20 cellular contexts compared by ENCODE assay signal in genomic region chr11:69926376-69927050, GRCh38.
A peak's percentile ranks its signal among the peaks of the same experiment; 100 is the strongest.
DNase-seq lines count a peak whose midpoint lies in the region; ATAC-seq and TF ChIP-seq lines count a peak whose summit lies in the region.
"Had no signal": no experiment of that assay in that cellular context is flagged by ENCODE, and none has a peak within 500 bp of the region (broad histone marks: within the 10 kb centered on the region; RNA-seq: fewer than 3 reads in every experiment).

No MANE protein-coding gene starts in this region.

- H3K36me3 ChIP-seq in mesodermal cell (ENCODE audit: control insufficient read depth, insufficient read depth, low read length) (no peaks in the 10 kb centered on the region), MG63 (no peaks in the 10 kb centered on the region)

- POLR2A ChIA-PET in WTC11 (lab: Charles Lee), result no interaction called here

- H3K27ac ChIP-seq in mesodermal cell (ENCODE audit: low read depth, low read length, severe bottlenecking), result peak overlapping the region; percentile 82
- H3K27ac ChIP-seq: HL-60, KMS-11, PC-9 had no signal

- peaks cover 3% of the 10 kb centered on the region for H3K9me3 ChIP-seq in mesodermal cell (ENCODE audit: control insufficient read depth, low read length)
- H3K9me3 ChIP-seq in MG63, result no peaks in the 10 kb centered on the region

- H3K4me1 Mint-ChIP-seq in activated naive CD4-positive, alpha-beta T cell treated with anti-CD3 and anti-CD28 coated beads, Interleukin-2, amount 10 ng/mL, durations not matched to agents 7 days and 5 days, result peaks cover 4% of the 10 kb centered on the region
- H3K4me1 Mint-ChIP-seq in WTC11, result no peaks in the 10 kb centered on the region

- H3K4me3 ChIP-seq in mesodermal cell (ENCODE audit: extremely low read depth, insufficient read depth, low read length, poor library complexity, severe bottlenecking) (no peak overlapping the region), MG63 (no peak overlapping the region)
- H3K4me3 ChIP-seq: GM12878, PC-9 had no signal

- H3K4me1 ChIP-seq in mesodermal cell (ENCODE audit: control insufficient read depth, insufficient read depth, low read length, poor library complexity, severe bottlenecking), result peaks cover 29% of the 10 kb centered on the region

- no peaks in the 10 kb centered on the region for H3K36me3 Mint-ChIP-seq in activated naive CD4-positive, alpha-beta T cell treated with anti-CD3 and anti-CD28 coated beads, Interleukin-2, amount 10 ng/mL, durations not matched to agents 7 days and 5 days
- H3K36me3 Mint-ChIP-seq in WTC11, result no peaks in the 10 kb centered on the region
- H3K36me3 Mint-ChIP-seq: CD4-positive, CD25-positive, alpha-beta regulatory T cell had no signal

- WGBS in mesodermal cell (ENCODE audit: insufficient coverage in 2 of 2), 2 experiments, result 88 to 91% methylated on average over 9 to 13 of the region's 15 CpGs

- no peaks in the 10 kb centered on the region for H3K9me3 Mint-ChIP-seq in activated naive CD4-positive, alpha-beta T cell treated with anti-CD3 and anti-CD28 coated beads, Interleukin-2, amount 10 ng/mL, durations not matched to agents 7 days and 5 days
- no peaks in the 10 kb centered on the region for H3K9me3 Mint-ChIP-seq in WTC11

- peaks cover 80% of the 10 kb centered on the region for H3K27me3 Mint-ChIP-seq in activated naive CD4-positive, alpha-beta T cell treated with anti-CD3 and anti-CD28 coated beads, Interleukin-2, amount 10 ng/mL, durations not matched to agents 7 days and 5 days
- H3K27me3 Mint-ChIP-seq in WTC11 (ENCODE audit: low read depth), result peaks cover 8% of the 10 kb centered on the region

- ATAC-seq in WTC11 (no peak), GM21825 (IDR thresholded peaks at IDR 0.05; ENCODE audit: unreplicated experiment) (no peak)
- ATAC-seq: GM12878 had no signal

- peak; percentile 11 for DNase-seq in activated naive CD4-positive, alpha-beta T cell treated with anti-CD3 and anti-CD28 coated beads, Interleukin-2, amount 10 ng/mL, durations not matched to agents 7 days and 5 days
- no peak for DNase-seq in activated naive CD4-positive, alpha-beta T cell (lab: John Stamatoyannopoulos, UW)
- DNase-seq in WTC11 (ENCODE audit: low spot score), result peak; percentile 9
- DNase-seq in stimulated activated CD4-positive, alpha-beta T cell treated with anti-CD3 and anti-CD28 coated beads, Interleukin-4, amount 100 ng/mL, for 24 hours, result no peak
- no peak for DNase-seq in MG63
- DNase-seq in NCI-H345 (lab: John Stamatoyannopoulos, UW), result no peak
- DNase-seq: CD4-positive, CD25-positive, alpha-beta regulatory T cell; DMS79; MM.1S; NCI-H1105 treated with DMSO at 0.1 percent for 48 hours; NCI-H187; NCI-H446 treated with DMSO at 0.1 percent for 48 hours; NCI-H748 treated with DMSO at 0.1 percent for 48 hours; PC-9; SHP77 had no signal

- H3K27ac Mint-ChIP-seq in activated naive CD4-positive, alpha-beta T cell treated with anti-CD3 and anti-CD28 coated beads, Interleukin-2, amount 10 ng/mL, durations not matched to agents 7 days and 5 days, result no peak overlapping the region
- no peak overlapping the region for H3K27ac Mint-ChIP-seq in WTC11
- H3K27ac Mint-ChIP-seq: CD4-positive, CD25-positive, alpha-beta regulatory T cell had no signal

- no peaks in the 10 kb centered on the region; the same call in 1 of the 2 replicates for H3K27me3 ChIP-seq in MG63

- no peak for TF ChIP-seq CTCF in WTC11 (IDR thresholded peaks at IDR 0.05)

- CTCF ChIA-PET in activated naive CD4-positive, alpha-beta T cell treated with anti-CD3 and anti-CD28 coated beads, Interleukin-2, amount 10 ng/mL, durations not matched to agents 7 days and 5 days (lab: Charles Lee), result interaction anchor here (1.0 kb wide), 1 partner anchor 11 kb away, joined by 3 read pairs; no protein-coding TSS in a partner anchor
- CTCF ChIA-PET in WTC11 (lab: Charles Lee), result interaction anchor here (0.5 to 4.8 kb wide), 10 partner anchors 8 to 270 kb away, joined by 3 to 36 read pairs (median 4); no protein-coding TSS in a partner anchor

- H3K4me3 Mint-ChIP-seq in activated naive CD4-positive, alpha-beta T cell treated with anti-CD3 and anti-CD28 coated beads, Interleukin-2, amount 10 ng/mL, durations not matched to agents 7 days and 5 days, result no peak overlapping the region
- H3K4me3 Mint-ChIP-seq in WTC11, result no peak overlapping the region

TF ChIP-seq in WTC11, 78 proteins besides CTCF, POLR2A, EP300 and RAD21:
- TF ChIP-seq RORB (CRISPR knock-in tag; IDR thresholded peaks at IDR 0.05), result no peak
- TF ChIP-seq, protein P1, sequence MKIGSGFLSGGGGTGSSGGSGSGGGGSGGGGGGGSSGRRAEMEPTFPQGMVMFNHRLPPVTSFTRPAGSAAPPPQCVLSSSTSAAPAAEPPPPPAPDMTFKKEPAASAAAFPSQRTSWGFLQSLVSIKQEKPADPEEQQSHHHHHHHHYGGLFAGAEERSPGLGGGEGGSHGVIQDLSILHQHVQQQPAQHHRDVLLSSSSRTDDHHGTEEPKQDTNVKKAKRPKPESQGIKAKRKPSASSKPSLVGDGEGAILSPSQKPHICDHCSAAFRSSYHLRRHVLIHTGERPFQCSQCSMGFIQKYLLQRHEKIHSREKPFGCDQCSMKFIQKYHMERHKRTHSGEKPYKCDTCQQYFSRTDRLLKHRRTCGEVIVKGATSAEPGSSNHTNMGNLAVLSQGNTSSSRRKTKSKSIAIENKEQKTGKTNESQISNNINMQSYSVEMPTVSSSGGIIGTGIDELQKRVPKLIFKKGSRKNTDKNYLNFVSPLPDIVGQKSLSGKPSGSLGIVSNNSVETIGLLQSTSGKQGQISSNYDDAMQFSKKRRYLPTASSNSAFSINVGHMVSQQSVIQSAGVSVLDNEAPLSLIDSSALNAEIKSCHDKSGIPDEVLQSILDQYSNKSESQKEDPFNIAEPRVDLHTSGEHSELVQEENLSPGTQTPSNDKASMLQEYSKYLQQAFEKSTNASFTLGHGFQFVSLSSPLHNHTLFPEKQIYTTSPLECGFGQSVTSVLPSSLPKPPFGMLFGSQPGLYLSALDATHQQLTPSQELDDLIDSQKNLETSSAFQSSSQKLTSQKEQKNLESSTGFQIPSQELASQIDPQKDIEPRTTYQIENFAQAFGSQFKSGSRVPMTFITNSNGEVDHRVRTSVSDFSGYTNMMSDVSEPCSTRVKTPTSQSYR (CRISPR knock-in tag; IDR thresholded peaks at IDR 0.05), result no peak
- no peak for TF ChIP-seq ATF3 (CRISPR knock-in tag; conservative IDR thresholded peaks at IDR 0.05)
- TF ChIP-seq ZNF232 (CRISPR knock-in tag; IDR thresholded peaks at IDR 0.05), result no peak
- TF ChIP-seq ZNF423 (CRISPR knock-in tag; IDR thresholded peaks at IDR 0.05), result no peak
- no peak for TF ChIP-seq MYBL2 (CRISPR knock-in tag; IDR thresholded peaks at IDR 0.05)
- TF ChIP-seq SMAD3 (CRISPR knock-in tag; IDR thresholded peaks at IDR 0.05; ENCODE audit: borderline replicate concordance), result no peak
- TF ChIP-seq, protein P2, sequence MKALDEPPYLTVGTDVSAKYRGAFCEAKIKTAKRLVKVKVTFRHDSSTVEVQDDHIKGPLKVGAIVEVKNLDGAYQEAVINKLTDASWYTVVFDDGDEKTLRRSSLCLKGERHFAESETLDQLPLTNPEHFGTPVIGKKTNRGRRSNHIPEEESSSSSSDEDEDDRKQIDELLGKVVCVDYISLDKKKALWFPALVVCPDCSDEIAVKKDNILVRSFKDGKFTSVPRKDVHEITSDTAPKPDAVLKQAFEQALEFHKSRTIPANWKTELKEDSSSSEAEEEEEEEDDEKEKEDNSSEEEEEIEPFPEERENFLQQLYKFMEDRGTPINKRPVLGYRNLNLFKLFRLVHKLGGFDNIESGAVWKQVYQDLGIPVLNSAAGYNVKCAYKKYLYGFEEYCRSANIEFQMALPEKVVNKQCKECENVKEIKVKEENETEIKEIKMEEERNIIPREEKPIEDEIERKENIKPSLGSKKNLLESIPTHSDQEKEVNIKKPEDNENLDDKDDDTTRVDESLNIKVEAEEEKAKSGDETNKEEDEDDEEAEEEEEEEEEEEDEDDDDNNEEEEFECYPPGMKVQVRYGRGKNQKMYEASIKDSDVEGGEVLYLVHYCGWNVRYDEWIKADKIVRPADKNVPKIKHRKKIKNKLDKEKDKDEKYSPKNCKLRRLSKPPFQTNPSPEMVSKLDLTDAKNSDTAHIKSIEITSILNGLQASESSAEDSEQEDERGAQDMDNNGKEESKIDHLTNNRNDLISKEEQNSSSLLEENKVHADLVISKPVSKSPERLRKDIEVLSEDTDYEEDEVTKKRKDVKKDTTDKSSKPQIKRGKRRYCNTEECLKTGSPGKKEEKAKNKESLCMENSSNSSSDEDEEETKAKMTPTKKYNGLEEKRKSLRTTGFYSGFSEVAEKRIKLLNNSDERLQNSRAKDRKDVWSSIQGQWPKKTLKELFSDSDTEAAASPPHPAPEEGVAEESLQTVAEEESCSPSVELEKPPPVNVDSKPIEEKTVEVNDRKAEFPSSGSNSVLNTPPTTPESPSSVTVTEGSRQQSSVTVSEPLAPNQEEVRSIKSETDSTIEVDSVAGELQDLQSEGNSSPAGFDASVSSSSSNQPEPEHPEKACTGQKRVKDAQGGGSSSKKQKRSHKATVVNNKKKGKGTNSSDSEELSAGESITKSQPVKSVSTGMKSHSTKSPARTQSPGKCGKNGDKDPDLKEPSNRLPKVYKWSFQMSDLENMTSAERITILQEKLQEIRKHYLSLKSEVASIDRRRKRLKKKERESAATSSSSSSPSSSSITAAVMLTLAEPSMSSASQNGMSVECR (CRISPR knock-in tag; IDR thresholded peaks at IDR 0.05; ENCODE audit: borderline replicate concordance), result no peak
- TF ChIP-seq ZNF121 (CRISPR knock-in tag; IDR thresholded peaks at IDR 0.05), result no peak
- TF ChIP-seq, protein P3, sequence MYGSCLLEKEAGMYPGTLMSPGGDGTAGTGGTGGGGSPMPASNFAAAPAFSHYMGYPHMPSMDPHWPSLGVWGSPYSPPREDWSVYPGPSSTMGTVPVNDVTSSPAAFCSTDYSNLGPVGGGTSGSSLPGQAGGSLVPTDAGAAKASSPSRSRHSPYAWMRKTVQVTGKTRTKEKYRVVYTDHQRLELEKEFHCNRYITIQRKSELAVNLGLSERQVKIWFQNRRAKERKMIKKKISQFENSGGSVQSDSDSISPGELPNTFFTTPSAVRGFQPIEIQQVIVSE (CRISPR knock-in tag; IDR thresholded peaks at IDR 0.05; ENCODE audit: borderline replicate concordance), result no peak

Comparison
In these comparisons a context has a peak if more than half of its experiments do, and no peak if none do; other contexts are left out.
1. DNase-seq: peak in activated naive CD4-positive, alpha-beta T cell treated with anti-CD3 and anti-CD28 coated beads, Interleukin-2, amount 10 ng/mL, durations not matched to agents 7 days and 5 days (single experiment) and WTC11 (single experiment); none in activated naive CD4-positive, alpha-beta T cell (0 of 4), stimulated activated CD4-positive, alpha-beta T cell treated with anti-CD3 and anti-CD28 coated beads, Interleukin-4, amount 100 ng/mL, for 24 hours (single experiment), MG63 (single experiment) and NCI-H345 (single experiment).